ENCODE assay signal across 29 cellular contexts in genomic region chr14:36021926-36022325, GRCh38.
DNase-seq lines count a peak whose midpoint lies in the region; ATAC-seq and TF ChIP-seq lines count a peak whose summit lies in the region.
"Had no signal": no experiment of that assay in that cellular context is flagged by ENCODE, and none has a peak within 500 bp of the region (broad histone marks: within the 10 kb centered on the region; RNA-seq: fewer than 3 reads in every experiment).

No MANE protein-coding gene starts in this region.

- no peaks in the 10 kb centered on the region for H3K27me3 ChIP-seq in dorsolateral prefrontal cortex
- H3K27me3 ChIP-seq: left lung, right lobe of liver, spleen, transverse colon had no signal

- peaks cover 2% of the 10 kb centered on the region for H3K36me3 Mint-ChIP-seq in activated CD8-positive, alpha-beta memory T cell treated with anti-CD3 and anti-CD28 coated beads, Interleukin-2, amount 10 ng/mL, durations not matched to agents 7 days and 5 days
- no peaks in the 10 kb centered on the region for H3K36me3 Mint-ChIP-seq in immature natural killer cell
- H3K36me3 Mint-ChIP-seq: activated naive CD8-positive, alpha-beta T cell had no signal

- H3K9me3 Mint-ChIP-seq in activated CD8-positive, alpha-beta memory T cell treated with anti-CD3 and anti-CD28 coated beads, Interleukin-2, amount 10 ng/mL, durations not matched to agents 7 days and 5 days (ENCODE audit: low read depth) = no peaks in the 10 kb centered on the region
- peaks cover 0 to 2% (median 0%) of the 10 kb centered on the region in 6 donors for H3K9me3 Mint-ChIP-seq in immature natural killer cell

- intact Hi-C loops in dorsolateral prefrontal cortex (cut with DNase I) = loop anchor here in 1 of 2 donors (5.0 to 10.0 kb wide), 2 partner anchors 35 to 57 kb away; no protein-coding TSS in a partner anchor

- peak overlapping the region in 58 of 59 donors; percentile 1 to 93 (median 84) for H3K27ac ChIP-seq in dorsolateral prefrontal cortex
- H3K27ac ChIP-seq: left lung, right lobe of liver, spleen, transverse colon had no signal

- CTCF ChIA-PET in activated CD8-positive, alpha-beta memory T cell treated with anti-CD3 and anti-CD28 coated beads, Interleukin-2, amount 10 ng/mL, durations not matched to agents 7 days and 5 days (lab: Charles Lee) = no interaction called here

- TF ChIP-seq CTCF in dorsolateral prefrontal cortex (IDR thresholded peaks at IDR 0.05 in 54 of 56, conservative IDR thresholded peaks at IDR 0.05 in 2 of 56; ENCODE audit: low read depth in 1 of 56, partially characterized antibody in 56 of 56) = no peak

- H3K4me3 Mint-ChIP-seq in activated CD8-positive, alpha-beta memory T cell treated with anti-CD3 and anti-CD28 coated beads, Interleukin-2, amount 10 ng/mL, durations not matched to agents 7 days and 5 days = no peak overlapping the region
- no peak overlapping the region for H3K4me3 Mint-ChIP-seq in immature natural killer cell
- H3K4me3 Mint-ChIP-seq: activated CD8-positive, alpha-beta T cell treated with anti-CD3 and anti-CD28 coated beads, Interleukin-2, amount 10 ng/mL, durations not matched to agents 7 days and 5 days; activated naive CD8-positive, alpha-beta T cell had no signal

- no peak for ATAC-seq in activated CD8-positive, alpha-beta memory T cell treated with anti-CD3 and anti-CD28 coated beads, Interleukin-2, amount 10 ng/mL, durations not matched to agents 7 days and 5 days
- ATAC-seq: activated CD8-positive, alpha-beta T cell treated with anti-CD3 and anti-CD28 coated beads, Interleukin-2, amount 10 ng/mL, durations not matched to agents 7 days and 5 days; left lung had no signal

- H3K27ac Mint-ChIP-seq in activated CD8-positive, alpha-beta memory T cell treated with anti-CD3 and anti-CD28 coated beads, Interleukin-2, amount 10 ng/mL, durations not matched to agents 7 days and 5 days = peak overlapping the region; percentile 27
- H3K27ac Mint-ChIP-seq in immature natural killer cell = no peak overlapping the region
- H3K27ac Mint-ChIP-seq: activated CD8-positive, alpha-beta T cell treated with anti-CD3 and anti-CD28 coated beads, Interleukin-2, amount 10 ng/mL, durations not matched to agents 7 days and 5 days; activated naive CD8-positive, alpha-beta T cell had no signal

- DNase-seq in activated CD8-positive, alpha-beta memory T cell treated with anti-CD3 and anti-CD28 coated beads, Interleukin-2, amount 10 ng/mL, durations not matched to agents 7 days and 5 days = no peak
- no peak for DNase-seq in activated CD8-positive, alpha-beta memory T cell treated with anti-CD3 and anti-CD28 coated beads, Interleukin-2, amount 50 U/mL, for 48 hours
- peak; percentile 75 for DNase-seq in NCI-H69 (lab: John Stamatoyannopoulos, UW)
- no peak for DNase-seq in dorsolateral prefrontal cortex
- peak; percentile 48 for DNase-seq in retina
- no peak for DNase-seq in middle frontal gyrus (ENCODE audit: extremely low spot score, low spot score)
- no peak for DNase-seq in immature natural killer cell
- no peak for DNase-seq in NCI-H1694 (lab: John Stamatoyannopoulos, UW)
- DNase-seq: ACHN; activated CD8-positive, alpha-beta T cell treated with anti-CD3 and anti-CD28 coated beads, Interleukin-2, amount 10 ng/mL, durations not matched to agents 7 days and 5 days; activated effector memory CD4-positive, alpha-beta T cell treated with anti-CD3 and anti-CD28 coated beads, Interleukin-2, amount 50 U/mL, for 16 hours; activated T-cell treated with anti-CD3 and anti-CD28 coated beads for 4 hours; aorta; BE2C; erythroblast; HCEC 1CT; KBM-7; left lung; mesenchymal stem cell; NCI-H1105 treated with DMSO at 0.1 percent for 48 hours; NCI-H2029; NCI-H226; NCI-H526 treated with DMSO at 0.1 percent for 48 hours; right lobe of liver; SIG-M5; spleen; stimulated activated CD4-positive, alpha-beta T cell treated with anti-CD3 and anti-CD28 coated beads, Interleukin-2, amount 100 ng/mL, for 24 hours; transverse colon had no signal

- peaks cover 23% of the 10 kb centered on the region for H3K4me1 Mint-ChIP-seq in activated CD8-positive, alpha-beta memory T cell treated with anti-CD3 and anti-CD28 coated beads, Interleukin-2, amount 10 ng/mL, durations not matched to agents 7 days and 5 days
- H3K4me1 Mint-ChIP-seq in immature natural killer cell = no peaks in the 10 kb centered on the region

- H3K27me3 Mint-ChIP-seq in activated CD8-positive, alpha-beta memory T cell treated with anti-CD3 and anti-CD28 coated beads, Interleukin-2, amount 10 ng/mL, durations not matched to agents 7 days and 5 days = peaks cover 2% of the 10 kb centered on the region
- H3K27me3 Mint-ChIP-seq in immature natural killer cell (ENCODE audit: low read depth in 3 of 3) = peaks cover 0 to 2% (median 0%) of the 10 kb centered on the region in 3 donors

- H3K4me3 ChIP-seq in dorsolateral prefrontal cortex = peak overlapping the region in 49 of 59 donors; percentile 7 to 59 (median 34)
- H3K4me3 ChIP-seq: left lung, right lobe of liver, spleen, transverse colon had no signal

Comparison
In these comparisons a context has a peak if more than half of its experiments do, and no peak if none do; other contexts are left out.
1. DNase-seq: peak in NCI-H69 (single experiment) and retina (single experiment); none in activated CD8-positive, alpha-beta memory T cell treated with anti-CD3 and anti-CD28 coated beads, Interleukin-2, amount 10 ng/mL, durations not matched to agents 7 days and 5 days (single experiment), activated CD8-positive, alpha-beta memory T cell treated with anti-CD3 and anti-CD28 coated beads, Interleukin-2, amount 50 U/mL, for 48 hours (single experiment), dorsolateral prefrontal cortex (0 of 10), middle frontal gyrus (single experiment), immature natural killer cell (0 of 3) and NCI-H1694 (single experiment).